ENCODE assay signal across 33 cellular contexts in the genomic region with DNA sequence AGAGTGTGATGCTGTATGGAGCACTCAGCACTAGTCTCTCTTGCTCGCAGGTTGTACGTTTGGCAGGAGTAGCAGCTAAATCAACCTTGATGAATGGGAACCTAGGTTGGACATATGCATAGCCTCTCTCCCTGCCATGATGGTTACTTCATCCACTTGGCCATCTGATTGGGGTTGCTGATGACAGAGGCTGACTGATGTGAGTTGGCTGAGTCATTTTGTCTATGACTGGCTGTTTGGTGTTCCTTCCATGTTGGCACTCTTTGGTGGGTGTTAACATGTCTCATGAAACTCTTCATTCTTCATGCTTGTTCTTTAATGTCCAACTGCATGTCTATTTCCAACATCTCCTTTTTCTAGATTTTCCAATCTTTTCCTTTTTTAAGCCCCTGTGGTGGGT. TPM values are rescaled to one million over a fixed set of nuclear protein-coding genes. Genes with fewer than 3 reads are reported as not detected.
"Had no signal": no experiment of that assay in that cellular context is flagged by ENCODE, and none has a peak within 500 bp of the region (broad histone marks: within the 10 kb centered on the region; RNA-seq: fewer than 3 reads in every experiment).

No MANE protein-coding gene starts in this region.

- H3K36me3 Mint-ChIP-seq: activated naive CD4-positive, alpha-beta T cell treated with anti-CD3 and anti-CD28 coated beads, Interleukin-2, amount 50 U/mL, for 24 hours; brain; stimulated activated memory B cell treated with anti-CD40 and anti-IgM and Interleukin-4, amounts not matched to agents 10 μg/mL and 1 μg/mL and 100 μg/mL, for 72 hours had no signal

- H2AFZ ChIP-seq: parathyroid adenoma had no signal

- H3K79me2 ChIP-seq: parathyroid adenoma had no signal

- H3K4me3 ChIP-seq: esophagus squamous epithelium, heart right ventricle, stomach, suprapubic skin, tibial nerve, uterus had no signal

- H3K9ac ChIP-seq: parathyroid adenoma had no signal

- H3K4me1 ChIP-seq: parathyroid adenoma, stomach, suprapubic skin, tibial nerve, uterus had no signal

- H3K4me1 Mint-ChIP-seq: brain; stimulated activated memory B cell treated with anti-CD40 and anti-IgM and Interleukin-4, amounts not matched to agents 10 μg/mL and 1 μg/mL and 100 μg/mL, for 72 hours had no signal

- DNase-seq: activated CD4-positive, alpha-beta T cell treated with anti-CD3 and anti-CD28 coated beads, Interleukin-2, amount 10 ng/mL, durations not matched to agents 24 days and 14 days; activated gamma-delta T cell treated with Interleukin-2 at 50 U/mL for 16 hours; aorta; central memory CD4-positive, alpha-beta T cell; effector memory CD8-positive, alpha-beta T cell; esophagus squamous epithelium; heart right ventricle; islet precursor cell; left colon; mesenchymal stem cell; nucleus accumbens; right cardiac atrium; stimulated activated CD4-positive, alpha-beta T cell treated with anti-CD3 and anti-CD28 coated beads, Interleukin-12 subunit alpha, Interleukin-12 subunit beta, amount 100 ng/mL, for 4 hours; stomach; SW 1271; T-helper 17 cell; uterus had no signal

- H3K4me3 Mint-ChIP-seq: activated CD4-positive, alpha-beta T cell treated with anti-CD3 and anti-CD28 coated beads, Interleukin-2, amount 10 ng/mL, durations not matched to agents 24 days and 14 days; activated naive CD4-positive, alpha-beta T cell treated with anti-CD3 and anti-CD28 coated beads, Interleukin-2, amount 50 U/mL, for 24 hours; brain; stimulated activated memory B cell treated with anti-CD40 and anti-IgM and Interleukin-4, amounts not matched to agents 10 μg/mL and 1 μg/mL and 100 μg/mL, for 72 hours; T-helper 17 cell had no signal

- ATAC-seq: effector memory CD8-positive, alpha-beta T cell; heart right ventricle; left colon; right cardiac atrium; stimulated activated memory B cell treated with anti-CD40 and anti-IgM and Interleukin-4, amounts not matched to agents 10 μg/mL and 1 μg/mL and 100 μg/mL, for 72 hours; T-helper 17 cell had no signal

- FAIRE-seq: colon, endothelial cell of umbilical vein had no signal

- H3K27ac ChIP-seq: esophagus squamous epithelium, heart right ventricle, parathyroid adenoma, stomach, suprapubic skin, tibial nerve, uterus had no signal

- H3K9me3 Mint-ChIP-seq: brain; effector memory CD8-positive, alpha-beta T cell; stimulated activated memory B cell treated with anti-CD40 and anti-IgM and Interleukin-4, amounts not matched to agents 10 μg/mL and 1 μg/mL and 100 μg/mL, for 72 hours had no signal

- H3K27me3 ChIP-seq: esophagus squamous epithelium, heart right ventricle, stomach, suprapubic skin, tibial nerve, uterus had no signal

- H3K36me3 ChIP-seq: esophagus squamous epithelium, heart right ventricle, stomach, suprapubic skin, tibial nerve, uterus had no signal

- H3K27me3 Mint-ChIP-seq: T-helper 17 cell had no signal

- H3K27ac Mint-ChIP-seq: activated CD4-positive, alpha-beta T cell treated with anti-CD3 and anti-CD28 coated beads, Interleukin-2, amount 10 ng/mL, durations not matched to agents 24 days and 14 days; activated naive CD4-positive, alpha-beta T cell treated with anti-CD3 and anti-CD28 coated beads, Interleukin-2, amount 50 U/mL, for 24 hours; brain; effector memory CD8-positive, alpha-beta T cell; stimulated activated memory B cell treated with anti-CD40 and anti-IgM and Interleukin-4, amounts not matched to agents 10 μg/mL and 1 μg/mL and 100 μg/mL, for 72 hours; T-helper 17 cell had no signal

- H3K9me3 ChIP-seq: esophagus squamous epithelium, heart right ventricle, stomach, suprapubic skin, tibial nerve, uterus had no signal

RNA-seq across cellular contexts. Expression of a gene that starts 31.6 kb away (rescaled TPM):
- total RNA-seq: activated CD4-positive, alpha-beta T cell treated with anti-CD3 and anti-CD28 coated beads, Interleukin-2, amount 10 ng/mL, durations not matched to agents 24 days and 14 days; activated CD8-positive, alpha-beta memory T cell treated with anti-CD3 and anti-CD28 coated beads for 36 hours; endothelial cell of umbilical vein; fibroblast of villous mesenchyme; mononuclear cell; T-helper 17 cell had no signal
- polyA plus RNA-seq: endothelial cell of umbilical vein had no signal

RNA-seq across cellular contexts. Expression of a gene that starts 47.5 kb away (rescaled TPM):
- total RNA-seq: activated CD4-positive, alpha-beta T cell treated with anti-CD3 and anti-CD28 coated beads, Interleukin-2, amount 10 ng/mL, durations not matched to agents 24 days and 14 days; activated CD8-positive, alpha-beta memory T cell treated with anti-CD3 and anti-CD28 coated beads for 36 hours; aorta; dermis microvascular lymphatic vessel endothelial cell; endothelial cell of umbilical vein; fibroblast of villous mesenchyme; heart right ventricle; left colon; lower leg skin; mononuclear cell; myocyte; pulmonary artery endothelial cell; right cardiac atrium; stomach; suprapubic skin; T-helper 17 cell; tibial nerve; uterus had no signal
- polyA plus RNA-seq: endothelial cell of umbilical vein, heart right ventricle, neural cell, right cardiac atrium, stomach had no signal
